ENCODE assay signal across 29 cellular contexts in genomic region chr11:132022285-132022684, GRCh38.
"Had no signal": no experiment of that assay in that cellular context is flagged by ENCODE, and none has a peak within 500 bp of the region (broad histone marks: within the 10 kb centered on the region; RNA-seq: fewer than 3 reads in every experiment).

No MANE protein-coding gene starts in this region.

- H3K36me3 ChIP-seq: ascending aorta, cardiac muscle cell, MG63, WERI-Rb-1 had no signal

- DNase-seq: activated CD4-positive, alpha-beta T cell treated with anti-CD3 and anti-CD28 coated beads for 1 hour; activated CD4-positive, alpha-beta T cell treated with anti-CD3 and anti-CD28 coated beads, Interleukin-2, amount 10 ng/mL, durations not matched to agents 24 days and 14 days; activated CD4-positive, alpha-beta T cell treated with anti-CD3 and anti-CD28 coated beads, Interleukin-2, amount 50 U/mL, for 4 hours; activated CD4-positive, CD25-positive, alpha-beta regulatory T cell; activated CD8-positive, alpha-beta T cell treated with anti-CD3 and anti-CD28 coated beads for 36 hours; activated effector memory CD4-positive, alpha-beta T cell treated with anti-CD3 and anti-CD28 coated beads, Interleukin-2, amount 50 U/mL, for 16 hours; activated naive CD4-positive, alpha-beta T cell; activated naive CD4-positive, alpha-beta T cell treated with anti-CD3 and anti-CD28 coated beads, Interleukin-2, amount 50 U/mL, for 16 hours; activated naive CD8-positive, alpha-beta T cell treated with anti-CD3 and anti-CD28 coated beads for 36 hours; activated T-cell treated with anti-CD3 and anti-CD28 coated beads, Interleukin-2, amount 50 U/mL, for 1 hour; activated T-cell treated with anti-CD3 and anti-CD28 coated beads, Interleukin-2, amount 50 U/mL, for 72 hours; amygdala; Kasumi-1; KG1; MG63; NCI-H1048; NCI-H1105 treated with DMSO at 0.1 percent for 48 hours; NCI-H1436; NCI-H1694; NCI-H2029; NCI-H345; NCI-H524 treated with DMSO at 0.1 percent for 48 hours; SIG-M5; T1000; WERI-Rb-1 had no signal

- H3K27ac ChIP-seq: ascending aorta, cardiac muscle cell, WERI-Rb-1 had no signal

- H3K9me3 ChIP-seq: ascending aorta, MG63 had no signal

- H3K4me3 ChIP-seq: ascending aorta, cardiac muscle cell, MG63 had no signal

- H3K27me3 ChIP-seq: ascending aorta, MG63 had no signal

- ATAC-seq: activated CD8-positive, alpha-beta T cell treated with anti-CD3 and anti-CD28 coated beads for 36 hours; activated T-cell treated with anti-CD3 and anti-CD28 coated beads, Interleukin-2, amount 50 U/mL, for 72 hours; activated T-helper 17 cell treated with anti-CD3 and anti-CD28 coated beads, Interleukin-2, amount 50 U/mL, for 72 hours; Panc1 had no signal

- H3K4me1 ChIP-seq: ascending aorta had no signal
